1 cellular context compared by ENCODE assay signal in the genomic region with DNA sequence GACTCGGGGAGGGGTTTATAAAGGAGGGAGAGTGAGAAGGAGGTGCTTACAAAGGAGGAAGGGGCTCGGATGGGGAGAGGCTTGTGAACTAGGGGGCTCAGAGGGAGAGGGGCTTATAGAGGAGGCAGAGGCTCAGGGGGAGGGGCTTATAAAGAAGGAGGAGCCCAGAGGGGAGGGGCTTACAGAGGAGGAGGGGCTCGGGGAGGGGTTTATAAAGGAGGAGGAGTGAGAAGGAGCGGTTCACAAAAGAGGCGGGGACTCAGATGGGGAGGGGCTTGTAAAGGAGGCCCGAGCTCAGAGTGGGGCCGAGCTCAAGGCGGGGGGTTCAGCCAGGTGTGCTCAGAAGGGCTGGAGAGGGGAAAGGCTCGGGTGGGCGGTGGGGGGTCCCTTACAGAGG.
TF ChIP-seq lines count a peak whose summit lies in the region.

No MANE protein-coding gene starts in this region.

TF ChIP-seq in HepG2, 621 proteins besides CTCF, POLR2A, EP300 and RAD21:
- TF ChIP-seq, protein P1, sequence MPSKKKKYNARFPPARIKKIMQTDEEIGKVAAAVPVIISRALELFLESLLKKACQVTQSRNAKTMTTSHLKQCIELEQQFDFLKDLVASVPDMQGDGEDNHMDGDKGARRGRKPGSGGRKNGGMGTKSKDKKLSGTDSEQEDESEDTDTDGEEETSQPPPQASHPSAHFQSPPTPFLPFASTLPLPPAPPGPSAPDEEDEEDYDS (CRISPR knock-in tag; IDR thresholded peaks at IDR 0.05): peak; percentile 40; the same call in 1 of the 2 replicates
- TF ChIP-seq PCBP2 (optimal IDR thresholded peaks at IDR 0.05; ENCODE audit: low read depth, low read length, poor library complexity, severe bottlenecking) (peak; percentile 11), SIN3A (IDR thresholded peaks at IDR 0.05; ENCODE audit: borderline replicate concordance, low read depth, low read length) (no peak), POLR2AphosphoS5 (IDR thresholded peaks at IDR 0.05; ENCODE audit: low read depth, low read length) (0 out of 2 replicates have a peak, but pooled peaks have one; percentile 15), HNRNPK (IDR thresholded peaks at IDR 0.05; ENCODE audit: low read depth, low read length, poor library complexity, severe bottlenecking) (peak; percentile 35), ZNF44 (CRISPR knock-in tag; IDR thresholded peaks at IDR 0.05) (no peak), HOXA7 (CRISPR knock-in tag; IDR thresholded peaks at IDR 0.05) (no peak), RXRA (CRISPR knock-in tag; IDR thresholded peaks at IDR 0.05) (no peak), ZNF24 (IDR thresholded peaks at IDR 0.05) (no peak), ZFP41 (CRISPR knock-in tag; IDR thresholded peaks at IDR 0.05; ENCODE audit: borderline replicate concordance) (no peak)
